ENCODE assay signal across 8 cellular contexts in genomic region chr2:233267516-233268245, GRCh38. TPM values are rescaled to one million over a fixed set of nuclear protein-coding genes. Genes with fewer than 3 reads are reported as not detected.
DNase-seq lines count a peak whose midpoint lies in the region; ATAC-seq and TF ChIP-seq lines count a peak whose summit lies in the region.

No MANE protein-coding gene starts in this region.

- no peak for TF ChIP-seq POLR2A in lower leg skin (IDR thresholded peaks at IDR 0.05)

- H3K36me3 ChIP-seq in GM23248 (ENCODE audit: low read depth), result peaks cover 65% of the 10 kb centered on the region
- peaks cover 4% of the 10 kb centered on the region for H3K36me3 ChIP-seq in hepatocyte (replicated peaks; ENCODE audit: insufficient read depth, low read depth)

- 95 to 97% methylated on average over 6 of the region's 6 CpGs for WGBS in GM23248 (ENCODE audit: low coverage in 1 of 2, low lambda C conversion rate in 2 of 2, missing lambda C conversion rate in 2 of 2), 2 experiments
- 92% methylated on average over 6 of the region's 6 CpGs for WGBS in hepatocyte (ENCODE audit: low lambda C conversion rate, missing lambda C conversion rate)
- 86% methylated on average over 6 of the region's 6 CpGs for WGBS in lower leg skin, 2 donors

- H2AFZ ChIP-seq in GM23248, result no peak overlapping the region
- H2AFZ ChIP-seq in hepatocyte, result no peak overlapping the region

- H3K4me3 ChIP-seq in GM23248 (no peak overlapping the region), hepatocyte (no peak overlapping the region), lower leg skin (ENCODE audit: low read depth, poor library complexity, severe bottlenecking) (no peak overlapping the region)

- H3K27ac ChIP-seq in GM23248 (no peak overlapping the region), hepatocyte (no peak overlapping the region)

- H3K9ac ChIP-seq in GM23248, result no peak overlapping the region

- intact Hi-C loops in lower leg skin (cut with DNase I; ENCODE audit: low total_unique reads), result no loop called here

- no peaks in the 10 kb centered on the region for H3K9me3 ChIP-seq in GM23248 (ENCODE audit: low read depth)
- H3K9me3 ChIP-seq in hepatocyte (ENCODE audit: low read depth), result no peaks in the 10 kb centered on the region

- no peaks in the 10 kb centered on the region for H3F3A ChIP-seq in GM23248 (ENCODE audit: insufficient read depth)

- in situ Hi-C loops in GM23248 (cut with MboI), result no loop called here

- DNase-seq in activated T-helper 1 cell treated with Interleukin-2 at 50 U/mL for 16 hours (ENCODE audit: low read depth) (peak; percentile 70), GM23248 (no peak), hepatocyte (ENCODE audit: low spot score) (no peak), lower leg skin (ENCODE audit: low spot score in 2 of 2) (no peak), SHP77 (lab: John Stamatoyannopoulos, UW) (no peak)
- peak; percentile 41 for DNase-seq in stimulated activated CD4-positive, alpha-beta T cell treated with anti-CD3 and anti-CD28 coated beads, Interleukin-4, amount 100 ng/mL, for 1 hour

- H3K9me2 ChIP-seq in GM23248 (ENCODE audit: insufficient read depth) (no peaks in the 10 kb centered on the region), hepatocyte (replicated peaks; ENCODE audit: insufficient read depth) (no peaks in the 10 kb centered on the region)

- no peaks in the 10 kb centered on the region for H3K4me1 ChIP-seq in GM23248 (ENCODE audit: insufficient read depth)
- no peaks in the 10 kb centered on the region for H3K4me1 ChIP-seq in hepatocyte (ENCODE audit: insufficient read depth)

- H3K79me2 ChIP-seq in GM23248 (ENCODE audit: insufficient read depth), result peaks cover 6% of the 10 kb centered on the region
- H3K79me2 ChIP-seq in hepatocyte, result no peaks in the 10 kb centered on the region

- no peaks in the 10 kb centered on the region for H4K20me1 ChIP-seq in GM23248 (ENCODE audit: insufficient read depth)
- no peaks in the 10 kb centered on the region for H4K20me1 ChIP-seq in hepatocyte (ENCODE audit: insufficient read depth, poor library complexity, severe bottlenecking)

- TF ChIP-seq CTCF in hepatocyte (IDR thresholded peaks at IDR 0.05; ENCODE audit: poor library complexity), result no peak
- TF ChIP-seq CTCF in lower leg skin (IDR thresholded peaks at IDR 0.05), result no peak

- H3K4me2 ChIP-seq in GM23248 (ENCODE audit: unreplicated experiment) (no peak overlapping the region), hepatocyte (no peak overlapping the region)

- no peaks in the 10 kb centered on the region for H3K27me3 ChIP-seq in GM23248 (replicated peaks; ENCODE audit: insufficient read depth)
- no peaks in the 10 kb centered on the region for H3K27me3 ChIP-seq in hepatocyte

- ATAC-seq in GM19452 (IDR thresholded peaks at IDR 0.05; ENCODE audit: unreplicated experiment) (peak; percentile 86), HG03571 (IDR thresholded peaks at IDR 0.05; ENCODE audit: unreplicated experiment) (peak; percentile 78)

RNA-seq across cellular contexts. Expression of gene ATG16L1, which starts 16.2 kb away (rescaled TPM):
- 17.2 and 18.5 TPM in 2 replicates for total RNA-seq in GM23248 (2014; rRNA removed; shearing (Covaris generic))
- polyA plus RNA-seq in GM23248 (2016; fragmentation: Nextera tagmentation; extraction: Ambion mirVana) (16.2 and 16.7 TPM in 2 replicates), hepatocyte (15.7 and 16.6 TPM in 2 replicates)
- total RNA-seq in hepatocyte (21.9 and 28.2 TPM in 2 replicates), lower leg skin (10 to 100 TPM; 38.9 to 56.9 (median 40.4) TPM)

RNA-seq across cellular contexts. Expression of gene SAG, which starts 39.9 kb away (rescaled TPM):
- not detected in 2 replicates for total RNA-seq in GM23248 (2014; rRNA removed; shearing (Covaris generic))
- not detected in 2 replicates for polyA plus RNA-seq in GM23248 (2016; fragmentation: Nextera tagmentation; extraction: Ambion mirVana)
- 0.47 TPM in 1 of 2 replicates, not detected in the other for total RNA-seq in hepatocyte
- not detected in 2 replicates for polyA plus RNA-seq in hepatocyte
- not detected for total RNA-seq in lower leg skin

Comparison
In these comparisons a context has a peak if more than half of its experiments do, and no peak if none do; other contexts are left out.
1. DNase-seq: peak in activated T-helper 1 cell treated with Interleukin-2 at 50 U/mL for 16 hours (single experiment) and stimulated activated CD4-positive, alpha-beta T cell treated with anti-CD3 and anti-CD28 coated beads, Interleukin-4, amount 100 ng/mL, for 1 hour (single experiment); none in GM23248 (single experiment), hepatocyte (single experiment), lower leg skin (0 of 2) and SHP77 (0 of 2).